ENCODE assay signal across 8 cellular contexts in genomic region chr19:41376241-41376997, GRCh38. TPM values are rescaled to one million over a fixed set of nuclear protein-coding genes. Genes with fewer than 3 reads are reported as not detected.
A peak's percentile ranks its signal among the peaks of the same experiment; 100 is the strongest.
DNase-seq lines count a peak whose midpoint lies in the region; ATAC-seq and TF ChIP-seq lines count a peak whose summit lies in the region.

TMEM91 (plus strand) TSS chr19:41376533; CDS start chr19:41378310, 1,777 bp downstream.

- intact Hi-C loops in mucosa of descending colon (cut with DNase I, micrococcal nuclease): no loop called here
- intact Hi-C loops in vagina (cut with DNase I): no loop called here

- no peaks in the 10 kb centered on the region for H3K36me3 ChIP-seq in SK-N-MC (ENCODE audit: insufficient read depth, low read length)
- no peaks in the 10 kb centered on the region for H3K36me3 ChIP-seq in endocrine pancreas (ENCODE audit: control insufficient read depth, insufficient read depth, low read length)
- no peaks in the 10 kb centered on the region for H3K36me3 ChIP-seq in mucosa of descending colon (ENCODE audit: low read depth)
- H3K36me3 ChIP-seq in vagina: no peaks in the 10 kb centered on the region

- peak within 1 kb of the TSS; percentile 63 for H3K9ac ChIP-seq in SK-N-MC (ENCODE audit: insufficient read length)
- peak within 1 kb of the TSS; percentile 2 for H3K9ac ChIP-seq in endocrine pancreas (ENCODE audit: control insufficient read depth, insufficient read depth, low read length)

- TF ChIP-seq CTCF in mucosa of descending colon (IDR thresholded peaks at IDR 0.05): no peak
- no peak for TF ChIP-seq CTCF in vagina (IDR thresholded peaks at IDR 0.05)

- ATAC-seq in mucosa of descending colon (peak; percentile 59), HG03139 (IDR thresholded peaks at IDR 0.05; ENCODE audit: unreplicated experiment) (no peak), GM21576 (IDR thresholded peaks at IDR 0.05; ENCODE audit: unreplicated experiment) (no peak)

- H3K27me3 ChIP-seq in endocrine pancreas (ENCODE audit: control insufficient read depth, insufficient read depth, low read length) (no peaks in the 10 kb centered on the region), vagina (no peaks in the 10 kb centered on the region)

- no peak within 1 kb of the TSS for H3K27ac ChIP-seq in SK-N-MC
- peak within 1 kb of the TSS; percentile 84 for H3K27ac ChIP-seq in vagina

- no peaks in the 10 kb centered on the region for H3K4me1 ChIP-seq in endocrine pancreas (ENCODE audit: control insufficient read depth, insufficient read depth, low read length)
- H3K4me1 ChIP-seq in mucosa of descending colon (ENCODE audit: low read depth): no peaks in the 10 kb centered on the region
- H3K4me1 ChIP-seq in vagina: peaks cover 47% of the 10 kb centered on the region

- H3K4me3 ChIP-seq in GM08714 (ENCODE audit: low read length) (peak within 1 kb of the TSS; percentile 47; the same call in 1 of the 2 replicates), SK-N-MC (peak within 1 kb of the TSS; percentile 89), endocrine pancreas (ENCODE audit: control insufficient read depth, insufficient read depth, low read length) (peak within 1 kb of the TSS; percentile 30), mucosa of descending colon (peak within 1 kb of the TSS; percentile 21), vagina (peak within 1 kb of the TSS; percentile 65 to 70)

- no peak for DNase-seq in SK-N-MC (ENCODE audit: low read depth, low spot score)
- DNase-seq in mucosa of descending colon: peak; percentile 48 to 54 (median 51)
- no peak for DNase-seq in vagina (ENCODE audit: extremely low spot score in 2 of 2)
- no peak for DNase-seq in NCI-H1092 (lab: John Stamatoyannopoulos, UW)

- no peak for TF ChIP-seq POLR2A in vagina (IDR thresholded peaks at IDR 0.05)

- no peaks in the 10 kb centered on the region for H3K9me3 ChIP-seq in SK-N-MC (ENCODE audit: low read depth, low read length)
- H3K9me3 ChIP-seq in endocrine pancreas (ENCODE audit: control insufficient read depth, low read length): no peaks in the 10 kb centered on the region
- no peaks in the 10 kb centered on the region for H3K9me3 ChIP-seq in mucosa of descending colon
- no peaks in the 10 kb centered on the region for H3K9me3 ChIP-seq in vagina

RNA-seq across cellular contexts. Expression of gene TMEM91, which starts in this region (rescaled TPM):
- total RNA-seq in mucosa of descending colon (10 to 100 TPM in 1 of 3 donors, 1 to 10 TPM in 2; 3.8 to 15.2 (median 5.6) TPM), vagina (34.4 TPM)

Comparison
In these comparisons a context has a peak if more than half of its experiments do, and no peak if none do; other contexts are left out.
1. H3K4me3 ChIP-seq: peak in every context shown above with its lines; median percentile 89 in SK-N-MC; 68 in vagina; 47 in GM08714; 30 in endocrine pancreas; 21 in mucosa of descending colon.
2. DNase-seq: peak in mucosa of descending colon (3 of 3); none in SK-N-MC (single experiment), vagina (0 of 2) and NCI-H1092 (single experiment).